In the genomic region with DNA sequence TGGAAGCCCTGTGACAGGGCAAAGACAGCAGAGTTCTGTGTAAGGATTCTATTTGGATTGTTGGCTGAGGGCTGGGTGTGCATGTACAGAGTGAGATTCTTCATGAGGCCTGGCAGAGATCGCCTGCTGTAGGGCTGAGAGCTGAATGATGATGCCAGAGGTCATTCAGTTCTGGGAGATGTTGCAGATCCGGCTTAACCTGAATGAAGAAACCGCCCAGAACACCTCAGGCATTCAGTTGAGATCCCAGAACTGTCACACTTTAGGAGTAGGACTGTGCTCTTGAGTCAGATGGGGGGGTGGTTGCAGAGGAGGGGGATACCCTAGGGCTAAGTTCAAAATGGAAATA, we compare ENCODE assay signal across 15 cellular contexts. TPM values are rescaled to one million over a fixed set of nuclear protein-coding genes. Genes with fewer than 3 reads are reported as not detected.
DNase-seq lines count a peak whose midpoint lies in the region; ATAC-seq and TF ChIP-seq lines count a peak whose summit lies in the region.
"Had no signal": no experiment of that assay in that cellular context is flagged by ENCODE, and none has a peak within 500 bp of the region (broad histone marks: within the 10 kb centered on the region; RNA-seq: fewer than 3 reads in every experiment).

No MANE protein-coding gene starts in this region.

- no peaks in the 10 kb centered on the region for H3K27me3 ChIP-seq in right cardiac atrium (ENCODE audit: control insufficient read depth, insufficient read depth)
- no peaks in the 10 kb centered on the region for H3K27me3 ChIP-seq in upper lobe of right lung
- H3K27me3 ChIP-seq: adrenal gland, gastroesophageal sphincter, neutrophil, SJSA1 had no signal

- TF ChIP-seq CTCF in upper lobe of right lung (IDR thresholded peaks at IDR 0.05), result no peak

- H3K36me3 ChIP-seq in upper lobe of right lung, result no peaks in the 10 kb centered on the region
- H3K36me3 ChIP-seq: adrenal gland, gastroesophageal sphincter, neutrophil, SJSA1 had no signal

- DNase-seq in activated naive CD4-positive, alpha-beta T cell treated with anti-CD3 and anti-CD28 coated beads, Interleukin-2, amount 10 ng/mL, durations not matched to agents 7 days and 5 days, result no peak
- no peak for DNase-seq in activated naive CD4-positive, alpha-beta T cell treated with anti-CD3 and anti-CD28 coated beads, Interleukin-2, amount 50 U/mL, for 16 hours
- no peak for DNase-seq in activated T-helper 1 cell treated with anti-CD3 and anti-CD28 coated beads, Interleukin-12 subunit alpha, Interleukin-12 subunit beta, Interleukin-2, Interleukin-4 antibody, amounts not matched to agents 30 ng/mL and 10 ng/mL and 1 ng/mL, durations not matched to agents 14 hours and 24 hours and 36 hours (ENCODE audit: low spot score)
- DNase-seq in right cardiac atrium (no peak), upper lobe of right lung (no peak), middle frontal gyrus (ENCODE audit: extremely low spot score, low spot score) (no peak), sciatic nerve (ENCODE audit: low spot score) (no peak), NCI-H1436 (lab: John Stamatoyannopoulos, UW) (no peak)
- DNase-seq: adrenal gland, IMR-90, NCI-H187, NCI-H774 had no signal

- H3K27ac Mint-ChIP-seq in activated naive CD4-positive, alpha-beta T cell treated with anti-CD3 and anti-CD28 coated beads, Interleukin-2, amount 10 ng/mL, durations not matched to agents 7 days and 5 days, result peak overlapping the region; percentile 96
- peak overlapping the region; percentile 91 for H3K27ac Mint-ChIP-seq in activated T-helper 1 cell treated with anti-CD3 and anti-CD28 coated beads, Interleukin-12 subunit alpha, Interleukin-12 subunit beta, Interleukin-2, Interleukin-4 antibody, amounts not matched to agents 30 ng/mL and 10 ng/mL and 1 ng/mL, durations not matched to agents 14 hours and 24 hours and 36 hours

- ATAC-seq in right cardiac atrium, result peak; percentile 26 to 61
- ATAC-seq in upper lobe of right lung, result peak; percentile 23
- no peak for ATAC-seq in sciatic nerve
- ATAC-seq: gastroesophageal sphincter had no signal

- H3K4me3 Mint-ChIP-seq in activated naive CD4-positive, alpha-beta T cell treated with anti-CD3 and anti-CD28 coated beads, Interleukin-2, amount 10 ng/mL, durations not matched to agents 7 days and 5 days, result peak overlapping the region; percentile 65
- H3K4me3 Mint-ChIP-seq in activated T-helper 1 cell treated with anti-CD3 and anti-CD28 coated beads, Interleukin-12 subunit alpha, Interleukin-12 subunit beta, Interleukin-2, Interleukin-4 antibody, amounts not matched to agents 30 ng/mL and 10 ng/mL and 1 ng/mL, durations not matched to agents 14 hours and 24 hours and 36 hours, result peak overlapping the region; percentile 85

- intact Hi-C loops in activated T-helper 1 cell treated with anti-CD3 and anti-CD28 coated beads, Interleukin-12 subunit alpha, Interleukin-12 subunit beta, Interleukin-2, Interleukin-4 antibody, amounts not matched to agents 30 ng/mL and 10 ng/mL and 1 ng/mL, durations not matched to agents 14 hours and 24 hours and 36 hours (cut with micrococcal nuclease), result loop anchor here (2.0 kb wide), 1 partner anchor 77 kb away; no protein-coding TSS in a partner anchor
- intact Hi-C loops in right cardiac atrium (cut with DNase I) (loop anchor here in 1 of 4 donors (10.0 kb wide), 1 partner anchor 45 kb away; no protein-coding TSS in a partner anchor), upper lobe of right lung (cut with DNase I) (no loop called here), sciatic nerve (cut with DNase I) (no loop called here)

- no peaks in the 10 kb centered on the region for H3K27me3 Mint-ChIP-seq in activated naive CD4-positive, alpha-beta T cell treated with anti-CD3 and anti-CD28 coated beads, Interleukin-2, amount 10 ng/mL, durations not matched to agents 7 days and 5 days
- H3K27me3 Mint-ChIP-seq in activated T-helper 1 cell treated with anti-CD3 and anti-CD28 coated beads, Interleukin-12 subunit alpha, Interleukin-12 subunit beta, Interleukin-2, Interleukin-4 antibody, amounts not matched to agents 30 ng/mL and 10 ng/mL and 1 ng/mL, durations not matched to agents 14 hours and 24 hours and 36 hours (ENCODE audit: insufficient read depth), result no peaks in the 10 kb centered on the region

- WGBS in right cardiac atrium, result 80% methylated on average over 3 of the region's 3 CpGs

- H3K36me3 Mint-ChIP-seq in activated naive CD4-positive, alpha-beta T cell treated with anti-CD3 and anti-CD28 coated beads, Interleukin-2, amount 10 ng/mL, durations not matched to agents 7 days and 5 days, result peaks cover 6% of the 10 kb centered on the region
- H3K36me3 Mint-ChIP-seq in activated T-helper 1 cell treated with anti-CD3 and anti-CD28 coated beads, Interleukin-12 subunit alpha, Interleukin-12 subunit beta, Interleukin-2, Interleukin-4 antibody, amounts not matched to agents 30 ng/mL and 10 ng/mL and 1 ng/mL, durations not matched to agents 14 hours and 24 hours and 36 hours (ENCODE audit: low read depth), result peaks cover 10% of the 10 kb centered on the region

- H3K4me1 Mint-ChIP-seq in activated naive CD4-positive, alpha-beta T cell treated with anti-CD3 and anti-CD28 coated beads, Interleukin-2, amount 10 ng/mL, durations not matched to agents 7 days and 5 days, result peaks cover 78% of the 10 kb centered on the region
- peaks cover 87% of the 10 kb centered on the region for H3K4me1 Mint-ChIP-seq in activated T-helper 1 cell treated with anti-CD3 and anti-CD28 coated beads, Interleukin-12 subunit alpha, Interleukin-12 subunit beta, Interleukin-2, Interleukin-4 antibody, amounts not matched to agents 30 ng/mL and 10 ng/mL and 1 ng/mL, durations not matched to agents 14 hours and 24 hours and 36 hours (ENCODE audit: low read depth)

- no peaks in the 10 kb centered on the region for H3K9me3 Mint-ChIP-seq in activated naive CD4-positive, alpha-beta T cell treated with anti-CD3 and anti-CD28 coated beads, Interleukin-2, amount 10 ng/mL, durations not matched to agents 7 days and 5 days
- H3K9me3 Mint-ChIP-seq in activated T-helper 1 cell treated with anti-CD3 and anti-CD28 coated beads, Interleukin-12 subunit alpha, Interleukin-12 subunit beta, Interleukin-2, Interleukin-4 antibody, amounts not matched to agents 30 ng/mL and 10 ng/mL and 1 ng/mL, durations not matched to agents 14 hours and 24 hours and 36 hours, result no peaks in the 10 kb centered on the region

- CTCF ChIA-PET in activated naive CD4-positive, alpha-beta T cell treated with anti-CD3 and anti-CD28 coated beads, Interleukin-2, amount 10 ng/mL, durations not matched to agents 7 days and 5 days (lab: Charles Lee), result interaction anchor here (1.1 to 4.7 kb wide), 5 partner anchors 11 to 134 kb away, joined by 3 to 62 read pairs (median 4); no protein-coding TSS in a partner anchor

- H3K27ac ChIP-seq in right cardiac atrium (ENCODE audit: low read length) (peak overlapping the region; percentile 35), upper lobe of right lung (no peak overlapping the region)
- H3K27ac ChIP-seq: adrenal gland, gastroesophageal sphincter, neutrophil, SJSA1 had no signal

- H3K9me3 ChIP-seq in right cardiac atrium (ENCODE audit: control insufficient read depth, low read length) (no peaks in the 10 kb centered on the region), upper lobe of right lung (no peaks in the 10 kb centered on the region)
- H3K9me3 ChIP-seq: adrenal gland, gastroesophageal sphincter, neutrophil, SJSA1 had no signal

- peaks cover 6% of the 10 kb centered on the region for H3K4me1 ChIP-seq in right cardiac atrium (ENCODE audit: control insufficient read depth, insufficient read depth, low read length)
- H3K4me1 ChIP-seq in upper lobe of right lung, result peaks cover 20% of the 10 kb centered on the region
- H3K4me1 ChIP-seq: adrenal gland, SJSA1 had no signal

- no peak overlapping the region for H3K4me3 ChIP-seq in right cardiac atrium (ENCODE audit: low read length)
- no peak overlapping the region for H3K4me3 ChIP-seq in upper lobe of right lung
- H3K4me3 ChIP-seq: adrenal gland, gastroesophageal sphincter, SJSA1 had no signal

RNA-seq across cellular contexts. Expression of a gene that starts 5.8 kb away (rescaled TPM):
- total RNA-seq in activated T-helper 1 cell treated with anti-CD3 and anti-CD28 coated beads, Interleukin-12 subunit alpha, Interleukin-12 subunit beta, Interleukin-2, Interleukin-4 antibody, amounts not matched to agents 30 ng/mL and 10 ng/mL and 1 ng/mL, durations not matched to agents 14 hours and 24 hours and 36 hours, result 290 and 309 TPM in 2 replicates
- 10 to 100 TPM; 68.1 to 74.8 (median 71.5) TPM for total RNA-seq in right cardiac atrium
- 46.6 TPM for polyA plus RNA-seq in right cardiac atrium
- total RNA-seq in upper lobe of right lung, result 206 TPM
- 87.2 TPM for total RNA-seq in sciatic nerve
